ENCODE assay signal across 13 cellular contexts in genomic region chr17:77377836-77378235, GRCh38.
DNase-seq lines count a peak whose midpoint lies in the region; ATAC-seq, FAIRE-seq and TF ChIP-seq lines count a peak whose summit lies in the region.
"Had no signal": no experiment of that assay in that cellular context is flagged by ENCODE, and none has a peak within 500 bp of the region (broad histone marks: within the 10 kb centered on the region; RNA-seq: fewer than 3 reads in every experiment).

No MANE protein-coding gene starts in this region.

- no peaks in the 10 kb centered on the region for H3K36me3 ChIP-seq in left ventricle myocardium inferior
- H3K36me3 ChIP-seq in GM12878 (ENCODE audit: control insufficient read depth in 2 of 2, insufficient read depth in 2 of 2, low read length in 1 of 2), result peaks cover 0 to 3% of the 10 kb centered on the region in 2 experiments; a peak in 2 of 4 replicates
- H3K36me3 ChIP-seq in naive thymus-derived CD4-positive, alpha-beta T cell (ENCODE audit: control insufficient read depth in 2 of 3, insufficient read depth in 3 of 3, low read length in 3 of 3), result peaks cover 0 to 15% (median 0%) of the 10 kb centered on the region in 3 experiments
- no peaks in the 10 kb centered on the region for H3K36me3 ChIP-seq in upper lobe of right lung

- H4K20me1 ChIP-seq in GM12878 (ENCODE audit: control insufficient read depth, insufficient read depth), result peaks cover 12% of the 10 kb centered on the region

- H3K4me1 ChIP-seq in left ventricle myocardium inferior, result peaks cover 98% of the 10 kb centered on the region
- peaks cover 30% of the 10 kb centered on the region for H3K4me1 ChIP-seq in GM12878 (ENCODE audit: control insufficient read depth, insufficient read depth, low read length)
- peaks cover 61 to 69% of the 10 kb centered on the region in 2 donors for H3K4me1 ChIP-seq in naive thymus-derived CD4-positive, alpha-beta T cell (ENCODE audit: control insufficient read depth in 2 of 2, insufficient read depth in 2 of 2, low read length in 2 of 2)
- peaks cover 83% of the 10 kb centered on the region for H3K4me1 ChIP-seq in upper lobe of right lung

- peaks cover 39% of the 10 kb centered on the region for H3K79me2 ChIP-seq in GM12878 (ENCODE audit: control insufficient read depth, insufficient read depth, low read length)

- ATAC-seq in Right ventricle myocardium inferior, result no peak
- ATAC-seq in GM12878, result no peak
- ATAC-seq in naive thymus-derived CD4-positive, alpha-beta T cell, result no peak
- no peak for ATAC-seq in upper lobe of right lung
- ATAC-seq in omental fat pad (ENCODE audit: low FRiP score), result no peak
- ATAC-seq: activated CD4-positive, CD25-positive, alpha-beta regulatory T cell treated with anti-CD3 and anti-CD28 coated beads, Interleukin-2, amount 50 U/mL, for 24 hours had no signal

- SMC1A ChIA-PET in GM12878 (lab: Charles Lee; ENCODE audit: uncharacterized antibody, unreplicated experiment), result no interaction called here

- peak overlapping the region; percentile 98 for H3K27ac ChIP-seq in left ventricle myocardium inferior (replicated peaks)
- no peak overlapping the region for H3K27ac ChIP-seq in GM12878 (ENCODE audit: control insufficient read depth, insufficient read depth)
- H3K27ac ChIP-seq in naive thymus-derived CD4-positive, alpha-beta T cell (ENCODE audit: low read depth, low read length), result no peak overlapping the region
- peak overlapping the region; percentile 91 for H3K27ac ChIP-seq in upper lobe of right lung

- H3K27me3 ChIP-seq in left ventricle myocardium inferior (ENCODE audit: low read depth) (no peaks in the 10 kb centered on the region), GM12878 (replicated peaks in 1 of 2; ENCODE audit: control insufficient read depth in 2 of 2, insufficient read depth in 2 of 2, low read length in 1 of 2) (no peaks in the 10 kb centered on the region), upper lobe of right lung (no peaks in the 10 kb centered on the region)
- H3K27me3 ChIP-seq in naive thymus-derived CD4-positive, alpha-beta T cell (ENCODE audit: control insufficient read depth in 2 of 2, insufficient read depth in 2 of 2, low read length in 2 of 2), result no peaks in the 10 kb centered on the region

- POLR2A ChIA-PET in GM12878 (lab: Charles Lee), result no interaction called here
- POLR2A ChIA-PET in naive thymus-derived CD4-positive, alpha-beta T cell (lab: Charles Lee), result interaction anchor here (1.0 to 6.8 kb wide), 17 partner anchors 9 to 85 kb away, joined by 3 to 112 read pairs (median 8); no protein-coding TSS in a partner anchor

- TF ChIP-seq CTCF in left ventricle myocardium inferior (IDR thresholded peaks at IDR 0.05; ENCODE audit: borderline replicate concordance), result no peak
- TF ChIP-seq CTCF in GM12878 (IDR thresholded peaks at IDR 0.05 in 2 of 3, conservative IDR thresholded peaks at IDR 0.05 in 1 of 3; ENCODE audit: control insufficient read depth in 2 of 3, extremely low read depth in 1 of 3, insufficient read depth in 1 of 3, low read depth in 3 of 3, low read length in 3 of 3), result no peak
- TF ChIP-seq CTCF in upper lobe of right lung (IDR thresholded peaks at IDR 0.05), result no peak
- TF ChIP-seq CTCF in omental fat pad (IDR thresholded peaks at IDR 0.05), result no peak

- DNase-seq in left ventricle myocardium inferior, result no peak
- DNase-seq in Right ventricle myocardium inferior (ENCODE audit: missing footprints), result no peak
- no peak for DNase-seq in GM12878 (ENCODE audit: low read depth, low spot score)
- DNase-seq in naive thymus-derived CD4-positive, alpha-beta T cell, result no peak
- DNase-seq in upper lobe of right lung, result no peak
- DNase-seq in omental fat pad (ENCODE audit: low spot score), result no peak
- DNase-seq in retina, result no peak
- DNase-seq in AG08395 (ENCODE audit: low spot score), result no peak
- DNase-seq: activated gamma-delta T cell treated with Interleukin-2 at 50 U/mL for 16 hours, dermis blood vessel endothelial cell, NCI-H345 had no signal

- H3K4me3 ChIP-seq in left ventricle myocardium inferior, result peak overlapping the region; percentile 29
- no peak overlapping the region for H3K4me3 ChIP-seq in GM12878
- H3K4me3 ChIP-seq in naive thymus-derived CD4-positive, alpha-beta T cell (ENCODE audit: low read length), result no peak overlapping the region
- H3K4me3 ChIP-seq in upper lobe of right lung, result no peak overlapping the region

- 0 out of 2 replicates have a peak overlapping the region, but pooled peaks have one; percentile 9 for H3K4me2 ChIP-seq in GM12878 (ENCODE audit: control insufficient read depth, insufficient read depth)

- BruUV-seq in GM12878 (replicated peaks; lab: Mats Ljungman, UMichigan), result no TSS peak

- CTCF ChIA-PET in GM12878 (lab: Yijun Ruan, JAX), result interaction anchor here (3.7 kb wide), 1 partner anchor 22 kb away, joined by 15 read pairs; no protein-coding TSS in a partner anchor
- CTCF ChIA-PET in naive thymus-derived CD4-positive, alpha-beta T cell (lab: Charles Lee), result interaction anchor here (1.4 to 1.6 kb wide), 2 partner anchors 23 to 47 kb away, joined by 3 to 6 read pairs; no protein-coding TSS in a partner anchor

- peaks cover 59 to 80% (median 77%) of the 10 kb centered on the region in 7 donors for H3K4me1 Mint-ChIP-seq in naive thymus-derived CD4-positive, alpha-beta T cell

- RAD21 ChIA-PET in GM12878 (lab: Charles Lee; ENCODE audit: unreplicated experiment), result no interaction called here

- H3K27me3 Mint-ChIP-seq in naive thymus-derived CD4-positive, alpha-beta T cell, result no peaks in the 10 kb centered on the region

- no peak overlapping the region for H3K9ac ChIP-seq in GM12878 (ENCODE audit: control insufficient read depth, insufficient read depth, low read length)

- in situ Hi-C loops in GM12878 (cut with MboI), result no loop called here

- H3K9me3 ChIP-seq in left ventricle myocardium inferior (replicated peaks) (no peaks in the 10 kb centered on the region), GM12878 (replicated peaks; ENCODE audit: control insufficient read depth, insufficient read depth, low read length) (no peaks in the 10 kb centered on the region), upper lobe of right lung (no peaks in the 10 kb centered on the region)
- no peaks in the 10 kb centered on the region for H3K9me3 ChIP-seq in naive thymus-derived CD4-positive, alpha-beta T cell (ENCODE audit: control insufficient read depth in 2 of 3, low read length in 3 of 3)

- WGBS in GM12878 (ENCODE audit: insufficient coverage, insufficient replicate concordance, low lambda C conversion rate, missing lambda C conversion rate), result 80% methylated on average over 7 of the region's 7 CpGs

- TF ChIP-seq RAD21 in GM12878 (IDR thresholded peaks at IDR 0.05; ENCODE audit: insufficient read depth, low read depth, low read length), result no peak

- intact Hi-C loops in left ventricle myocardium inferior (cut with micrococcal nuclease) (no loop called here), Right ventricle myocardium inferior (cut with DNase I) (no loop called here), GM12878 (cut with micrococcal nuclease; ENCODE audit: unreplicated experiment) (no loop called here), upper lobe of right lung (cut with DNase I) (no loop called here)
- intact Hi-C loops in naive thymus-derived CD4-positive, alpha-beta T cell (cut with micrococcal nuclease), result loop anchor here (2.0 to 10.0 kb wide), 2 partner anchors 27 to 747 kb away; partner anchors contain the start of gene TMC6 (in 1 of the 2)

- peak overlapping the region in 9 of 10 donors; percentile 44 to 100 (median 98) for H3K4me3 Mint-ChIP-seq in naive thymus-derived CD4-positive, alpha-beta T cell
- H3K4me3 Mint-ChIP-seq: CD14-positive monocyte had no signal

- no peak for TF ChIP-seq POLR2A in GM12878 (IDR thresholded peaks at IDR 0.05; ENCODE audit: low read depth, low read length)

- peaks cover 0 to 31% (median 3%) of the 10 kb centered on the region in 5 donors for H3K36me3 Mint-ChIP-seq in naive thymus-derived CD4-positive, alpha-beta T cell

- H2AFZ ChIP-seq in GM12878 (ENCODE audit: control insufficient read depth, low read depth, low read length), result no peak overlapping the region

- no peak for FAIRE-seq in GM12878 (lab: Jason Lieb, UNC)

- TF ChIP-seq EP300 in GM12878 (IDR thresholded peaks at IDR 0.05; ENCODE audit: borderline replicate concordance in 1 of 2, control insufficient read depth in 1 of 2, low read depth in 2 of 2, low read length in 2 of 2), result no peak

- peak overlapping the region; percentile 42 to 97 (median 93) for H3K27ac Mint-ChIP-seq in naive thymus-derived CD4-positive, alpha-beta T cell
- H3K27ac Mint-ChIP-seq: CD14-positive monocyte had no signal

- peaks cover 0 to 2% (median 0%) of the 10 kb centered on the region in 11 donors for H3K9me3 Mint-ChIP-seq in naive thymus-derived CD4-positive, alpha-beta T cell

TF ChIP-seq in GM12878, 131 proteins besides CTCF, POLR2A, EP300 and RAD21 (continues in another document):
- TF ChIP-seq USF1 (IDR thresholded peaks at IDR 0.05; ENCODE audit: borderline replicate concordance, extremely low read length, insufficient read depth, low read depth, low read length), result no peak
- TF ChIP-seq MXI1 (IDR thresholded peaks at IDR 0.05; ENCODE audit: low read depth, low read length), result no peak
- TF ChIP-seq YY1 (IDR thresholded peaks at IDR 0.05; ENCODE audit: low read depth, low read length), result no peak
- no peak for TF ChIP-seq CEBPB (IDR thresholded peaks at IDR 0.05; ENCODE audit: borderline replicate concordance in 1 of 2, low read depth in 2 of 2, low read length in 2 of 2)
- no peak for TF ChIP-seq ZNF622 (IDR thresholded peaks at IDR 0.05)
- no peak for TF ChIP-seq EGR1 (IDR thresholded peaks at IDR 0.05; ENCODE audit: borderline replicate concordance in 1 of 2, low read depth in 2 of 2, low read length in 2 of 2)
- no peak for TF ChIP-seq ZNF384 (IDR thresholded peaks at IDR 0.05; ENCODE audit: borderline replicate concordance, low read depth, low read length)
- TF ChIP-seq IRF3 (IDR thresholded peaks at IDR 0.05), result no peak
- TF ChIP-seq CBX5 (IDR thresholded peaks at IDR 0.05; ENCODE audit: low read depth), result no peak
- TF ChIP-seq RAD51 (IDR thresholded peaks at IDR 0.05), result no peak
- no peak for TF ChIP-seq NBN (IDR thresholded peaks at IDR 0.05)

Comparison
In these comparisons a context has a peak if more than half of its experiments do, and no peak if none do; other contexts are left out.
1. H3K27ac ChIP-seq: peak in left ventricle myocardium inferior (single experiment) and upper lobe of right lung (single experiment); none in GM12878 (single experiment) and naive thymus-derived CD4-positive, alpha-beta T cell (single experiment).
2. intact Hi-C loops: an anchor here in naive thymus-derived CD4-positive, alpha-beta T cell (2.0 to 10.0 kb wide); none called in left ventricle myocardium inferior, Right ventricle myocardium inferior, GM12878 and upper lobe of right lung.